1 cellular context compared by ENCODE assay signal in genomic region chr2:238418196-238418998, GRCh38.
TF ChIP-seq lines count a peak whose summit lies in the region.

No MANE protein-coding gene starts in this region.

TF ChIP-seq in HepG2, 621 proteins besides CTCF, POLR2A, EP300 and RAD21:
- peak; percentile 22 to 28; a peak in 1 of 4 replicates for TF ChIP-seq MAFK (conservative IDR thresholded peaks at IDR 0.05 in 1 of 2, IDR thresholded peaks at IDR 0.05 in 1 of 2; ENCODE audit: low read length in 2 of 2)
- TF ChIP-seq ZNF788 (CRISPR knock-in tag; IDR thresholded peaks at IDR 0.05; ENCODE audit: borderline replicate concordance), result no peak
- no peak for TF ChIP-seq ATF1 (CRISPR knock-in tag; IDR thresholded peaks at IDR 0.05)
TF ChIP-seq in HepG2: peak in this region for 1.
